ENCODE assay signal across 29 cellular contexts in genomic region chrY:20449277-20449676, GRCh38.
DNase-seq lines count a peak whose midpoint lies in the region; ATAC-seq, FAIRE-seq and TF ChIP-seq lines count a peak whose summit lies in the region.
"Had no signal": no experiment of that assay in that cellular context is flagged by ENCODE, and none has a peak within 500 bp of the region (broad histone marks: within the 10 kb centered on the region; RNA-seq: fewer than 3 reads in every experiment).

No MANE protein-coding gene starts in this region.

- POLR2A ChIA-PET in HepG2 (lab: Yijun Ruan, JAX), result no interaction called here

- H3K4me1 ChIP-seq in HepG2 (ENCODE audit: insufficient read depth, low read length), result no peaks in the 10 kb centered on the region
- H3K4me1 ChIP-seq in right lobe of liver, result no peaks in the 10 kb centered on the region
- H3K4me1 ChIP-seq: A549; BE2C; BLaER1; BLaER1 treated with 17β-estradiol and CSF1 and Interleukin-3, amounts not matched to agents 10 nM and 100 nM; Caco-2 had no signal

- no peak overlapping the region for H3K27ac ChIP-seq in HepG2 (ENCODE audit: extremely low read length, insufficient read depth, low read length)
- no peak overlapping the region for H3K27ac ChIP-seq in right lobe of liver
- H3K27ac ChIP-seq: 22Rv1; A549; BLaER1; BLaER1 treated with 17β-estradiol and CSF1 and Interleukin-3, amounts not matched to agents 10 nM and 100 nM; C4-2B had no signal

- DNase-seq in HepG2 (ENCODE audit: low spot score), result no peak
- DNase-seq in right lobe of liver, result no peak
- DNase-seq: 8988T; ACHN; AML-193; BE2C; C1 segment of cervical spinal cord; Caco-2; Calu3; CD4-positive, alpha-beta memory T cell; CD4-positive, alpha-beta T cell; CD4-positive, CD25-positive, alpha-beta regulatory T cell; CD8-positive, alpha-beta memory T cell; CD8-positive, alpha-beta T cell; COR-L47; DMS 273 treated with DMSO at 0.1 percent for 48 hours; DMS153; DMS53; DMS79; DMS79 treated with DMSO at 0.1 percent for 48 hours; DND-41; EL had no signal

- H3K9me3 ChIP-seq in HepG2 (ENCODE audit: low read length) (peaks cover 44% of the 10 kb centered on the region), right lobe of liver (no peaks in the 10 kb centered on the region)
- H3K9me3 ChIP-seq: A549; BE2C; BLaER1; BLaER1 treated with 17β-estradiol and CSF1 and Interleukin-3, amounts not matched to agents 10 nM and 100 nM; Caco-2 had no signal

- TF ChIP-seq RAD21 in HepG2 (CRISPR knock-in tag; IDR thresholded peaks at IDR 0.05), result no peak

- FAIRE-seq in HepG2 (lab: Jason Lieb, UNC), result no peak
- FAIRE-seq: A204.1, A549, D721Med had no signal

- ATAC-seq in HepG2 (no peak), right lobe of liver (no peak)
- ATAC-seq: A549; CD8-positive, alpha-beta T cell had no signal

- no peak for TF ChIP-seq EP300 in HepG2 (IDR thresholded peaks at IDR 0.05; ENCODE audit: low read depth in 2 of 2, low read length in 2 of 2)
- no peak for TF ChIP-seq EP300 in HepG2 (CRISPR knock-in tag; IDR thresholded peaks at IDR 0.05; ENCODE audit: borderline replicate concordance)

- H3K9ac ChIP-seq in HepG2 (ENCODE audit: insufficient read depth, low read depth, low read length), result no peak overlapping the region
- H3K9ac ChIP-seq: BLaER1; BLaER1 treated with 17β-estradiol and CSF1 and Interleukin-3, amounts not matched to agents 10 nM and 100 nM had no signal

- H3K79me2 ChIP-seq in HepG2 (ENCODE audit: insufficient read depth, low read length), result no peaks in the 10 kb centered on the region

- no peaks in the 10 kb centered on the region for H4K20me1 ChIP-seq in HepG2 (ENCODE audit: insufficient read depth, low read length)
- H4K20me1 ChIP-seq: BLaER1; BLaER1 treated with 17β-estradiol and CSF1 and Interleukin-3, amounts not matched to agents 10 nM and 100 nM had no signal

- intact Hi-C loops in HepG2 (cut with micrococcal nuclease; ENCODE audit: unreplicated experiment) (no loop called here), right lobe of liver (cut with DNase I) (no loop called here)

- 67% methylated on average over 2 of the region's 7 CpGs for WGBS in HepG2 (ENCODE audit: low lambda C conversion rate)
- WGBS in right lobe of liver (ENCODE audit: insufficient coverage, low coverage, low lambda C conversion rate, missing lambda C conversion rate), result no CpG with 5 or more reads among the region's 7 CpGs

- no peak for TF ChIP-seq POLR2A in HepG2 (IDR thresholded peaks at IDR 0.05; ENCODE audit: insufficient read depth in 1 of 2, low read depth in 2 of 2, low read length in 2 of 2)
- no peak for TF ChIP-seq POLR2A in right lobe of liver (IDR thresholded peaks at IDR 0.05)

- BruUV-seq in HepG2 (replicated peaks; lab: Mats Ljungman, UMichigan), result no TSS peak

- in situ Hi-C loops in HepG2 (cut with HindIII; ENCODE audit: extremely low pct_ligation_motif_present, low pct_unique_long_range_greater_than_20kb), result no loop called here

- H2AFZ ChIP-seq in HepG2 (ENCODE audit: low read length), result no peak overlapping the region

- TF ChIP-seq CTCF in HepG2 (CRISPR knock-in tag; IDR thresholded peaks at IDR 0.05) (no peak), right lobe of liver (IDR thresholded peaks at IDR 0.05) (no peak)

- no peaks in the 10 kb centered on the region for H3K36me3 ChIP-seq in HepG2 (replicated peaks in 1 of 2; ENCODE audit: control insufficient read depth in 1 of 2, insufficient read depth in 2 of 2, low read length in 2 of 2)
- no peaks in the 10 kb centered on the region for H3K36me3 ChIP-seq in right lobe of liver
- H3K36me3 ChIP-seq: BE2C; BLaER1; BLaER1 treated with 17β-estradiol and CSF1 and Interleukin-3, amounts not matched to agents 10 nM and 100 nM had no signal

- no peak overlapping the region for H3K4me3 ChIP-seq in HepG2 (replicated peaks in 1 of 3; ENCODE audit: insufficient read depth in 1 of 3, low read depth in 2 of 3, low read length in 3 of 3)
- no peak overlapping the region for H3K4me3 ChIP-seq in right lobe of liver
- H3K4me3 ChIP-seq: A549; BLaER1; BLaER1 treated with 17β-estradiol and CSF1 and Interleukin-3, amounts not matched to agents 10 nM and 100 nM had no signal

- H3K4me2 ChIP-seq in HepG2 (ENCODE audit: low read depth, low read length), result no peak overlapping the region
- H3K4me2 ChIP-seq: A549; BLaER1; BLaER1 treated with 17β-estradiol and CSF1 and Interleukin-3, amounts not matched to agents 10 nM and 100 nM had no signal

- no peaks in the 10 kb centered on the region for H3K27me3 ChIP-seq in HepG2 (ENCODE audit: control insufficient read depth in 1 of 2, insufficient read depth in 2 of 2, low read length in 2 of 2)
- H3K27me3 ChIP-seq in right lobe of liver, result no peaks in the 10 kb centered on the region
- H3K27me3 ChIP-seq: BE2C; BLaER1; BLaER1 treated with 17β-estradiol and CSF1 and Interleukin-3, amounts not matched to agents 10 nM and 100 nM had no signal

- CTCF ChIA-PET in HepG2 (lab: Yijun Ruan, JAX; ENCODE audit: low intra/inter-chr PET ratio, low total read pairs), result no interaction called here

TF ChIP-seq in HepG2, 621 proteins besides CTCF, POLR2A, EP300 and RAD21:
- TF ChIP-seq ZNF878 (CRISPR knock-in tag; IDR thresholded peaks at IDR 0.05) (no peak), ZNF761 (CRISPR knock-in tag; conservative IDR thresholded peaks at IDR 0.05) (peak; percentile 99)
TF ChIP-seq in HepG2: peak in this region for 1.
